In the genomic region with DNA sequence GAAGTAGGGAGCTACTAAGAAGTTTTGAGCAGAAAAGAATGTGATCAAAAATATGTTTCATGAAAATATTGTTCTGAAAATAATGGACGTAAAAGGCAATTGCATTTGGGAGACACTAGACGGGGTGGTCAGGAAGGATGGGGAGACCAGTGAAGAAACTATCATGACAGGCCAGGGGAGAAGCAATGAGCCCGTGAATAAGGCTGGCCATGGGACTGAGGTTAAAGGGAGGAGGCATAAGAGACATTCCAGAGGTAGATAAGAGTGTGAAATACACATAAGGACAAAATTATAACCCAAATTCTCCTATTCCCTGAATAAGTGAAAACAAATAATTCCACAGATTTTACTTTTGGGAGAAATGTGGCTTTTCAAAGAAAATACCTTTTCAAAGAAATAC, we compare ENCODE assay signal across 15 cellular contexts. TPM values are rescaled to one million over a fixed set of nuclear protein-coding genes. Genes with fewer than 3 reads are reported as not detected.
A peak's percentile ranks its signal among the peaks of the same experiment; 100 is the strongest.
DNase-seq lines count a peak whose midpoint lies in the region; ATAC-seq, FAIRE-seq and TF ChIP-seq lines count a peak whose summit lies in the region.
"Had no signal": no experiment of that assay in that cellular context is flagged by ENCODE, and none has a peak within 500 bp of the region (broad histone marks: within the 10 kb centered on the region; RNA-seq: fewer than 3 reads in every experiment).

No MANE protein-coding gene starts in this region.

- H3K27ac ChIP-seq in A549 (no peak overlapping the region), HCT116 (ENCODE audit: low read depth, low read length) (no peak overlapping the region), brain microvascular endothelial cell (no peak overlapping the region)
- H3K27ac ChIP-seq: KMS-11, SK-N-MC had no signal

- H3K27me3 ChIP-seq in HCT116 (ENCODE audit: insufficient read depth, low read length) (no peaks in the 10 kb centered on the region), brain microvascular endothelial cell (replicated peaks) (no peaks in the 10 kb centered on the region)

- FAIRE-seq in A549 (lab: Jason Lieb, UNC): no peak
- FAIRE-seq: H1 had no signal

- H3K9me2 ChIP-seq in HCT116 (ENCODE audit: insufficient read depth): no peaks in the 10 kb centered on the region

- H2AFZ ChIP-seq in HCT116 (ENCODE audit: low read depth, low read length, poor library complexity, severe bottlenecking): peak overlapping the region; percentile 7

- in situ Hi-C loops in brain microvascular endothelial cell (cut with HindIII; ENCODE audit: low pct_ligation_motif_present, low sequenced_read_pairs): no loop called here

- H3K4me3 Mint-ChIP-seq in neural crest cell: no peak overlapping the region
- H3K4me3 Mint-ChIP-seq: CD14-positive monocyte had no signal

- TF ChIP-seq POLR2A in A549 (IDR thresholded peaks at IDR 0.05; ENCODE audit: low read length) (no peak), HCT116 (IDR thresholded peaks at IDR 0.05; ENCODE audit: borderline replicate concordance, extremely low read depth, insufficient read depth, insufficient read length) (no peak)

- no peaks in the 10 kb centered on the region for H3K79me2 ChIP-seq in HCT116 (ENCODE audit: insufficient read depth, low read length)

- peaks cover 4% of the 10 kb centered on the region for H3K36me3 Mint-ChIP-seq in neural crest cell (ENCODE audit: low read depth)
- H3K36me3 Mint-ChIP-seq: CD14-positive monocyte had no signal

- CTCF ChIA-PET in A549 (lab: Yijun Ruan, JAX) (interaction anchor here (0.7 to 3.0 kb wide), 16 partner anchors 8 to 1729 kb away, joined by 3 to 13 read pairs (median 4); no protein-coding TSS in a partner anchor), HCT116 (lab: Charles Lee) (interaction anchor here (1.0 to 2.5 kb wide), 4 partner anchors 12 to 1129 kb away, joined by 6 to 8 read pairs (median 6); no protein-coding TSS in a partner anchor)

- H3K4me1 ChIP-seq in A549: no peaks in the 10 kb centered on the region
- H3K4me1 ChIP-seq in HCT116 (ENCODE audit: control insufficient read depth in 1 of 2, insufficient read depth in 2 of 2, low read length in 2 of 2): no peaks in the 10 kb centered on the region

- peaks cover 26% of the 10 kb centered on the region for H3K4me1 Mint-ChIP-seq in neural crest cell

- H3K27ac Mint-ChIP-seq in neural crest cell (ENCODE audit: unreplicated experiment): peak overlapping the region; percentile 22
- H3K27ac Mint-ChIP-seq: CD14-positive monocyte had no signal

- H3K9ac ChIP-seq in HCT116 (ENCODE audit: low read length): no peak overlapping the region
- H3K9ac ChIP-seq: KMS-11 had no signal

- TF ChIP-seq EP300 in A549 (IDR thresholded peaks at IDR 0.05): no peak

- H3K9me3 ChIP-seq in A549 (no peaks in the 10 kb centered on the region), HCT116 (ENCODE audit: control insufficient read depth in 1 of 2, insufficient read depth in 1 of 2, low read depth in 1 of 2, low read length in 2 of 2) (no peaks in the 10 kb centered on the region)
- H3K9me3 ChIP-seq: Caco-2 had no signal

- no peak for TF ChIP-seq RAD21 in A549 (conservative IDR thresholded peaks at IDR 0.05 in 1 of 2, IDR thresholded peaks at IDR 0.05 in 1 of 2)
- no peak for TF ChIP-seq RAD21 in HCT116 (IDR thresholded peaks at IDR 0.05; ENCODE audit: low read depth)

- no peaks in the 10 kb centered on the region for H3K27me3 Mint-ChIP-seq in neural crest cell (ENCODE audit: low read depth)

- RAD21 ChIA-PET in HCT116 (lab: Charles Lee; ENCODE audit: low non-redundant PET in 1 of 2, low total read pairs in 2 of 2, uncharacterized antibody in 2 of 2, unreplicated experiment in 2 of 2): no interaction called here

- TF ChIP-seq CTCF in A549 (IDR thresholded peaks at IDR 0.05) (no peak), HCT116 (IDR thresholded peaks at IDR 0.05 in 2 of 3, conservative IDR thresholded peaks at IDR 0.05 in 1 of 3; ENCODE audit: borderline replicate concordance in 1 of 3, insufficient read depth in 1 of 3, low read depth in 2 of 3, low read length in 2 of 3) (no peak), brain microvascular endothelial cell (IDR thresholded peaks at IDR 0.05; ENCODE audit: low read depth, low read length, missing control alignments) (no peak), neural crest cell (conservative IDR thresholded peaks at IDR 0.05) (no peak)

- H3K36me3 ChIP-seq in HCT116 (ENCODE audit: control insufficient read depth in 1 of 2, insufficient read depth in 2 of 2, low read length in 2 of 2) (no peaks in the 10 kb centered on the region), brain microvascular endothelial cell (replicated peaks) (no peaks in the 10 kb centered on the region)

- peak overlapping the region; percentile 51 for H3K4me2 ChIP-seq in A549
- no peak overlapping the region for H3K4me2 ChIP-seq in HCT116 (ENCODE audit: low read length)
- H3K4me2 ChIP-seq: KMS-11 had no signal

- intact Hi-C loops in HCT116 (cut with micrococcal nuclease) (loop anchor here (1.0 to 5.0 kb wide), 3 partner anchors 1128 to 1726 kb away; no protein-coding TSS in a partner anchor), left colon (cut with DNase I, micrococcal nuclease) (no loop called here)

- WGBS in A549 (ENCODE audit: missing lambda C conversion rate): 35% methylated on average over 3 of the region's 3 CpGs

- POLR2A ChIA-PET in A549 (lab: Yijun Ruan, JAX) (no interaction called here), HCT116 (lab: Charles Lee) (no interaction called here)

- H3K9me3 Mint-ChIP-seq in neural crest cell: peaks cover 10% of the 10 kb centered on the region
- H3K9me3 Mint-ChIP-seq: CD14-positive monocyte had no signal

- no peak for ATAC-seq in A549
- ATAC-seq in HCT116: no peak
- no peak for ATAC-seq in GM21423 (IDR thresholded peaks at IDR 0.05; ENCODE audit: unreplicated experiment)
- ATAC-seq in left colon: no peak

- no TSS peak for BruUV-seq in HCT116 (replicated peaks; lab: Mats Ljungman, UMichigan)

- DNase-seq in A549 (ENCODE audit: low read depth in 1 of 2, low spot score in 1 of 2) (no peak), HCT116 (ENCODE audit: low read depth, low spot score) (no peak), brain microvascular endothelial cell (peak; percentile 16), neural crest cell (ENCODE audit: low read depth, low spot score) (no peak), NOMO-1 (lab: John Stamatoyannopoulos, UW; ENCODE audit: unreplicated experiment in 2 of 2) (no peak), mesenteric fat pad (ENCODE audit: low spot score) (no peak), left colon (no peak)
- DNase-seq: 8988T had no signal

- H4K20me1 ChIP-seq in HCT116 (ENCODE audit: insufficient read depth): no peaks in the 10 kb centered on the region

- H3K4me3 ChIP-seq in A549 (no peak overlapping the region), HCT116 (replicated peaks in 1 of 2; ENCODE audit: low read depth in 1 of 2, low read length in 2 of 2) (no peak overlapping the region), brain microvascular endothelial cell (ENCODE audit: low read depth, low read length) (no peak overlapping the region)
- H3K4me3 ChIP-seq: GM12878, SK-N-MC had no signal

TF ChIP-seq in A549, 52 proteins besides CTCF, POLR2A, EP300 and RAD21 (continues in another document):
- TF ChIP-seq, protein P1, sequence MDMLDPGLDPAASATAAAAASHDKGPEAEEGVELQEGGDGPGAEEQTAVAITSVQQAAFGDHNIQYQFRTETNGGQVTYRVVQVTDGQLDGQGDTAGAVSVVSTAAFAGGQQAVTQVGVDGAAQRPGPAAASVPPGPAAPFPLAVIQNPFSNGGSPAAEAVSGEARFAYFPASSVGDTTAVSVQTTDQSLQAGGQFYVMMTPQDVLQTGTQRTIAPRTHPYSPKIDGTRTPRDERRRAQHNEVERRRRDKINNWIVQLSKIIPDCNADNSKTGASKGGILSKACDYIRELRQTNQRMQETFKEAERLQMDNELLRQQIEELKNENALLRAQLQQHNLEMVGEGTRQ (IDR thresholded peaks at IDR 0.05): no peak
- TF ChIP-seq KDM5A (IDR thresholded peaks at IDR 0.05) (no peak), CBX8 (IDR thresholded peaks at IDR 0.05) (no peak)
- TF ChIP-seq, protein P2, sequence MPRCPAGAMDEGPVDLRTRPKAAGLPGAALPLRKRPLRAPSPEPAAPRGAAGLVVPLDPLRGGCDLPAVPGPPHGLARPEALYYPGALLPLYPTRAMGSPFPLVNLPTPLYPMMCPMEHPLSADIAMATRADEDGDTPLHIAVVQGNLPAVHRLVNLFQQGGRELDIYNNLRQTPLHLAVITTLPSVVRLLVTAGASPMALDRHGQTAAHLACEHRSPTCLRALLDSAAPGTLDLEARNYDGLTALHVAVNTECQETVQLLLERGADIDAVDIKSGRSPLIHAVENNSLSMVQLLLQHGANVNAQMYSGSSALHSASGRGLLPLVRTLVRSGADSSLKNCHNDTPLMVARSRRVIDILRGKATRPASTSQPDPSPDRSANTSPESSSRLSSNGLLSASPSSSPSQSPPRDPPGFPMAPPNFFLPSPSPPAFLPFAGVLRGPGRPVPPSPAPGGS (IDR thresholded peaks at IDR 0.05): no peak

TF ChIP-seq in HCT116, 20 proteins besides CTCF, POLR2A, EP300 and RAD21 (continues in another document):
- TF ChIP-seq CEBPB (IDR thresholded peaks at IDR 0.05; ENCODE audit: low read depth) (no peak), TCF7L2 (IDR thresholded peaks at IDR 0.05; ENCODE audit: borderline replicate concordance, extremely low read depth, insufficient read depth, insufficient read length) (no peak), JUND (IDR thresholded peaks at IDR 0.05) (no peak), FOSL1 (IDR thresholded peaks at IDR 0.05; ENCODE audit: low read depth) (no peak), SIN3A (IDR thresholded peaks at IDR 0.05; ENCODE audit: low read depth) (no peak)
- TF ChIP-seq, protein P3, sequence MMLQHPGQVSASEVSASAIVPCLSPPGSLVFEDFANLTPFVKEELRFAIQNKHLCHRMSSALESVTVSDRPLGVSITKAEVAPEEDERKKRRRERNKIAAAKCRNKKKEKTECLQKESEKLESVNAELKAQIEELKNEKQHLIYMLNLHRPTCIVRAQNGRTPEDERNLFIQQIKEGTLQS (IDR thresholded peaks at IDR 0.05): no peak

RNA-seq across cellular contexts. Expression of a gene that starts 51.7 kb away (rescaled TPM):
- 28.2 and 39.4 TPM in 2 replicates for polyA plus RNA-seq in A549 (2011; rRNA removed)
- 7.2 and 9.1 TPM in 2 replicates for polyA plus RNA-seq in A549 (2012; cell fraction: cytosol; rRNA removed)
- 13.3 and 13.9 TPM in 2 replicates for polyA plus RNA-seq in A549 (2012; cell fraction: nucleus; rRNA removed)
- polyA plus RNA-seq in A549 (2017; fragmentation: RNase III; extraction: RNeasy Plus Mini Kit Qiagen cat#74134 plus additional on column Dnase treatment): 20.2 to 26.3 TPM (median 21.2 TPM) in 3 replicates
- polyA minus RNA-seq in A549 (2011; rRNA and poly(A)+ RNA removed): 9.8 TPM in 2 replicates
- total RNA-seq in HCT116 (2021; ENCODE audit: unreplicated experiment): 25.7 TPM
- 3.5 and 5.7 TPM in 2 replicates for polyA plus RNA-seq in HCT116 (2012)
- total RNA-seq in neural crest cell: 376 and 380 TPM in 2 replicates
- 63.6 TPM for total RNA-seq in mesenteric fat pad
- 100 to 1,000 TPM; 142 to 223 TPM for total RNA-seq in left colon
